10 cellular contexts compared by ENCODE assay signal in the genomic region with DNA sequence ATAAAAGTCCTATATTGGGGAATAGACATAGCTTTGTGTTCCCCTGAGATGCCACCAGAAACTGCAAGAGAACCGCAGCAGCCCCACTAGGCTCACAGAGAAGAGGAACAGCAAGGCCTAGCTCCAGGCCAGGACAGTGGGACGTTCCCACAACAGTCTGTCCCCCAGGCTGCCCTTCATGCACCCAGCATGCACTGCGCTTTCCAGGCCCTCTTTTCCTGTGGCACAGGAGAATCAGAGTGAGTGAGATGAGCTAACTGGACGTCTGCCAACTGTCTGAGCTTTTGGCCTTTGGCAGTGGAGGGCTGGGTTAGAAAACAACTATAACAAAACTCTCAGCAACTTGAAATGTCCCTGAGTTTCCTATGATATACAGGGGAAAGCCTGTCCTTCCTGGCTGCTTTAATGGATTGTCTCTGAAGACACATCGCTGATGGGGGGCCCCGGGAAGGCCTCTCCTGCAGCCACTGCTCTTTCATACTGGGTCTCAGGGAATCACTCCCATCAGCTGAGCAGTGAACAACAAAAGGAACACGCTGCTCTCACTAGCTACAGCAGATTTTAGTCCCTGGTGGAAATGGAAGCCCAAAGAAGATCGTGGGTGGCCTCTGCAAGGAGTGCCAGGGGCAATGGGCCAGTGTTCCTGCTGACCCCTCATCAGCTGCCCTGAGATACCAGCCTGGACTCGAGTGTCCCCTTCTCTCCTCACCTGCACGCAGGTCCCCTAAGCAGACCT. TPM values are rescaled to one million over a fixed set of nuclear protein-coding genes. Genes with fewer than 3 reads are reported as not detected.
A peak's percentile ranks its signal among the peaks of the same experiment; 100 is the strongest.
DNase-seq lines count a peak whose midpoint lies in the region; ATAC-seq, FAIRE-seq and TF ChIP-seq lines count a peak whose summit lies in the region.
"Had no signal": no experiment of that assay in that cellular context is flagged by ENCODE, and none has a peak within 500 bp of the region (broad histone marks: within the 10 kb centered on the region; RNA-seq: fewer than 3 reads in every experiment).

No MANE protein-coding gene starts in this region.

- H3K9me3 ChIP-seq in ovary: no peaks in the 10 kb centered on the region

- no peak overlapping the region for H3K4me3 ChIP-seq in ovary

- no peak for ATAC-seq in omental fat pad (ENCODE audit: low FRiP score)
- no peak for ATAC-seq in GM18505 (IDR thresholded peaks at IDR 0.05; ENCODE audit: unreplicated experiment)
- ATAC-seq: stimulated activated effector memory CD8-positive, alpha-beta T cell treated with anti-CD3 and anti-CD28 coated beads, Interleukin-12 subunit alpha, Interleukin-12 subunit beta, amount 100 ng/mL, for 72 hours had no signal

- DNase-seq in GM04504 (ENCODE audit: low read depth) (peak; percentile 45), RPMI8226 (peak; percentile 61), fibroblast of the conjunctiva (ENCODE audit: low read depth) (peak; percentile 31), ovary (peak; percentile 67 to 78 (median 71)), omental fat pad (ENCODE audit: low spot score) (no peak), GM12892 (ENCODE audit: insufficient read length) (no peak)
- no peak for DNase-seq in activated CD4-positive, alpha-beta T cell treated with anti-CD3 and anti-CD28 coated beads for 1 hour

- 19 to 25% (median 22%) methylated on average over 10 of the region's 10 CpGs for WGBS in ovary, 3 donors

- no peaks in the 10 kb centered on the region for H3K27me3 ChIP-seq in ovary

- FAIRE-seq in GM12892 (lab: Jason Lieb, UNC): no peak
- FAIRE-seq: islet of Langerhans had no signal

- intact Hi-C loops in ovary (cut with DNase I): loop anchor here in 1 of 4 donors (10.0 kb wide), 1 partner anchor 428 kb away; no protein-coding TSS in a partner anchor

- TF ChIP-seq POLR2A in ovary (IDR thresholded peaks at IDR 0.05): no peak
- TF ChIP-seq POLR2A in GM18505 (IDR thresholded peaks at IDR 0.05; ENCODE audit: borderline replicate concordance, extremely low read depth, insufficient read depth, insufficient read length): no peak
- TF ChIP-seq POLR2A in GM12892 (IDR thresholded peaks at IDR 0.05; ENCODE audit: low read depth, low read length): no peak

- no peak for TF ChIP-seq EP300 in ovary (IDR thresholded peaks at IDR 0.05)

- no peaks in the 10 kb centered on the region for H3K36me3 ChIP-seq in ovary

- TF ChIP-seq CTCF in ovary (IDR thresholded peaks at IDR 0.05): no peak
- no peak for TF ChIP-seq CTCF in omental fat pad (IDR thresholded peaks at IDR 0.05)

- H3K27ac ChIP-seq in ovary: peak overlapping the region; percentile 9 to 33

- peaks cover 12% of the 10 kb centered on the region for H3K4me1 ChIP-seq in ovary (ENCODE audit: insufficient read depth)

RNA-seq across cellular contexts. Expression of a gene that starts 53.5 kb away (rescaled TPM):
- 10 to 100 TPM; 15.9 to 85.1 (median 34.8) TPM for total RNA-seq in ovary
- polyA plus RNA-seq in ovary: 10 to 100 TPM; 13.2 to 56.5 TPM
- total RNA-seq in omental fat pad: 100 to 1,000 TPM in 1 of 4 donors, 10 to 100 TPM in 3; 40.0 to 102 (median 71.6) TPM
- 0.45 TPM for polyA plus RNA-seq in GM12892 (2012; ENCODE audit: missing spikeins)

Comparison
In these comparisons a context has a peak if more than half of its experiments do, and no peak if none do; other contexts are left out.
1. DNase-seq: peak in GM04504 (single experiment), RPMI8226 (single experiment), fibroblast of the conjunctiva (single experiment) and ovary (5 of 5); none in omental fat pad (single experiment), activated CD4-positive, alpha-beta T cell treated with anti-CD3 and anti-CD28 coated beads for 1 hour (single experiment) and GM12892 (single experiment).